23 cellular contexts compared by ENCODE assay signal in the genomic region with DNA sequence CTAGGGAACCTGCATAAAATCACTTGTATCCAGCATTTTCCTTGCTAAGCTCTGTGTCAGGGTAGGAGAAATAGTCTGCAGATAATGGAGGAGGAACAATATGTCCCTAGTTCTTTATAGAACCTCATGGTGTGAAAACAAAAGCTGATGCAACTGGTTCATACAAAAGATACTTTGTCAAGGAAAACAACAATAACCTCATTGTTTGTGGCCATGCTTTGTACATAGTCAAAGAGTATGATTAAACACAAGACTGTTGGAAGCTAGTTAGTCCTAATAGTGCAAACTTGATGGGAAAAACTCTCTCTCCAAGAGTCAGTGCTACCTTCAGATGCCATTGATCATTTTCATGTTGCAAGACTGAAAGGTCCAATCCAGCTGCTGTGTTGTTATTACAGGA. TPM values are rescaled to one million over a fixed set of nuclear protein-coding genes. Genes with fewer than 3 reads are reported as not detected.
A peak's percentile ranks its signal among the peaks of the same experiment; 100 is the strongest.
DNase-seq lines count a peak whose midpoint lies in the region; ATAC-seq and TF ChIP-seq lines count a peak whose summit lies in the region.
"Had no signal": no experiment of that assay in that cellular context is flagged by ENCODE, and none has a peak within 500 bp of the region (broad histone marks: within the 10 kb centered on the region; RNA-seq: fewer than 3 reads in every experiment).

No MANE protein-coding gene starts in this region.

- H3K27me3 Mint-ChIP-seq in MCF 10A (ENCODE audit: insufficient read depth, unreplicated experiment) (no peaks in the 10 kb centered on the region), HFFc6 (ENCODE audit: insufficient read depth) (no peaks in the 10 kb centered on the region; the same call in 1 of the 2 replicates)
- no peaks in the 10 kb centered on the region for H3K27me3 Mint-ChIP-seq in natural killer cell treated with Interleukin-12 subunit alpha and Interleukin-12 subunit beta and Interleukin-15 and Interleukin-18, amount 100 ng/mL, for 72 hours

- DNase-seq in breast epithelium (ENCODE audit: low spot score in 2 of 2) (peak in 1 of 2 donors; percentile 10), MCF 10A (ENCODE audit: unreplicated experiment) (no peak), CD1c-positive myeloid dendritic cell (ENCODE audit: extremely low spot score) (no peak), RPMI8226 (no peak), HFFc6 (no peak)
- DNase-seq in natural killer cell treated with Interleukin-12 subunit alpha and Interleukin-12 subunit beta and Interleukin-15 and Interleukin-18, amount 100 ng/mL, for 72 hours (ENCODE audit: low spot score) = no peak
- DNase-seq in stimulated activated CD4-positive, alpha-beta T cell treated with anti-CD3 and anti-CD28 coated beads, Interleukin-4, amount 100 ng/mL, for 24 hours = no peak
- DNase-seq: activated CD4-positive, alpha-beta T cell treated with anti-CD3 and anti-CD28 coated beads for 4 hours; activated CD8-positive, alpha-beta memory T cell treated with anti-CD3 and anti-CD28 coated beads, Interleukin-2, amount 50 U/mL, for 4 hours; activated effector memory CD4-positive, alpha-beta T cell treated with anti-CD3 and anti-CD28 coated beads, Interleukin-2, amount 50 U/mL, for 16 hours; amniotic stem cell; central memory CD4-positive, alpha-beta T cell; effector memory CD4-positive, alpha-beta T cell; H9; IMR-90; left ventricle myocardium superior; MG63; NCI-H1694; Peyer's patch; stimulated activated naive B cell treated with anti-CD40 and anti-IgM and Interleukin-4, amounts not matched to agents 10 μg/mL and 1 μg/mL and 100 μg/mL, for 72 hours had no signal

- CTCF ChIA-PET in MCF 10A (lab: Yijun Ruan, JAX) = interaction anchor here (0.7 to 1.9 kb wide), 6 partner anchors 10 to 104 kb away, joined by 3 to 8 read pairs (median 4); no protein-coding TSS in a partner anchor

- TF ChIP-seq POLR2A in breast epithelium (IDR thresholded peaks at IDR 0.05) = no peak

- BruUV-seq in MCF 10A (replicated peaks; lab: Mats Ljungman, UMichigan) = no TSS peak

- H3K4me1 ChIP-seq in breast epithelium = no peaks in the 10 kb centered on the region
- H3K4me1 ChIP-seq: Peyer's patch had no signal

- peak in 1 of 2 donors; percentile 5 for ATAC-seq in natural killer cell treated with Interleukin-12 subunit alpha and Interleukin-12 subunit beta and Interleukin-15 and Interleukin-18, amount 100 ng/mL, for 72 hours
- ATAC-seq: left ventricle myocardium superior; stimulated activated naive B cell treated with anti-CD40 and anti-IgM and Interleukin-4, amounts not matched to agents 10 μg/mL and 1 μg/mL and 100 μg/mL, for 72 hours had no signal

- no peaks in the 10 kb centered on the region for H3K4me1 Mint-ChIP-seq in MCF 10A (ENCODE audit: insufficient read depth, unreplicated experiment)
- H3K4me1 Mint-ChIP-seq in natural killer cell treated with Interleukin-12 subunit alpha and Interleukin-12 subunit beta and Interleukin-15 and Interleukin-18, amount 100 ng/mL, for 72 hours (ENCODE audit: low read depth in 2 of 2) = peaks cover 26 to 48% of the 10 kb centered on the region in 2 donors
- no peaks in the 10 kb centered on the region for H3K4me1 Mint-ChIP-seq in HFFc6 (ENCODE audit: low read depth)
- H3K4me1 Mint-ChIP-seq: stimulated activated naive B cell treated with anti-CD40 and anti-IgM and Interleukin-4, amounts not matched to agents 10 μg/mL and 1 μg/mL and 100 μg/mL, for 72 hours had no signal

- intact Hi-C loops in breast epithelium (cut with DNase I; ENCODE audit: low total_unique reads) = no loop called here
- intact Hi-C loops in MCF 10A (cut with micrococcal nuclease) = no loop called here

- H3K4me3 Mint-ChIP-seq in MCF 10A (ENCODE audit: unreplicated experiment) = no peak overlapping the region
- peak overlapping the region; percentile 76 for H3K4me3 Mint-ChIP-seq in natural killer cell treated with Interleukin-12 subunit alpha and Interleukin-12 subunit beta and Interleukin-15 and Interleukin-18, amount 100 ng/mL, for 72 hours
- H3K4me3 Mint-ChIP-seq in HFFc6 = no peak overlapping the region
- H3K4me3 Mint-ChIP-seq: H9; stimulated activated naive B cell treated with anti-CD40 and anti-IgM and Interleukin-4, amounts not matched to agents 10 μg/mL and 1 μg/mL and 100 μg/mL, for 72 hours had no signal

- no peaks in the 10 kb centered on the region for H3K27me3 ChIP-seq in breast epithelium
- H3K27me3 ChIP-seq: MG63, Peyer's patch, right atrium auricular region had no signal

- H3K36me3 Mint-ChIP-seq in MCF 10A (ENCODE audit: insufficient read depth, unreplicated experiment) (no peaks in the 10 kb centered on the region), HFFc6 (ENCODE audit: low read depth) (peaks cover 25% of the 10 kb centered on the region)
- H3K36me3 Mint-ChIP-seq in natural killer cell treated with Interleukin-12 subunit alpha and Interleukin-12 subunit beta and Interleukin-15 and Interleukin-18, amount 100 ng/mL, for 72 hours = peaks cover 25% of the 10 kb centered on the region

- peaks cover 22 to 26% of the 10 kb centered on the region in 2 donors for H3K9me3 ChIP-seq in breast epithelium
- H3K9me3 ChIP-seq: MG63 had no signal

- POLR2A ChIA-PET in MCF 10A (lab: Yijun Ruan, JAX) = interaction anchor here (0.6 kb wide), 1 partner anchor 490 kb away, joined by 4 read pairs; no protein-coding TSS in a partner anchor

- TF ChIP-seq CTCF in breast epithelium (IDR thresholded peaks at IDR 0.05) (no peak), MCF 10A (IDR thresholded peaks at IDR 0.05; ENCODE audit: unreplicated experiment) (no peak), HFFc6 (IDR thresholded peaks at IDR 0.05) (no peak)

- peak overlapping the region; percentile 88 to 91 for H3K27ac ChIP-seq in breast epithelium
- H3K27ac ChIP-seq in cingulate gyrus (ENCODE audit: low read depth, low read length) = peak overlapping the region; percentile 99
- H3K27ac ChIP-seq: Peyer's patch had no signal

- peaks cover 16% of the 10 kb centered on the region for H3K9me3 Mint-ChIP-seq in MCF 10A (ENCODE audit: unreplicated experiment)
- peaks cover 13% of the 10 kb centered on the region for H3K9me3 Mint-ChIP-seq in natural killer cell treated with Interleukin-12 subunit alpha and Interleukin-12 subunit beta and Interleukin-15 and Interleukin-18, amount 100 ng/mL, for 72 hours
- H3K9me3 Mint-ChIP-seq in HFFc6 = peaks cover 32% of the 10 kb centered on the region

- H3K36me3 ChIP-seq in breast epithelium = no peaks in the 10 kb centered on the region
- H3K36me3 ChIP-seq: MG63 had no signal

- H3K27ac Mint-ChIP-seq in MCF 10A (ENCODE audit: low read depth, unreplicated experiment) (no peak overlapping the region), HFFc6 (no peak overlapping the region)
- peak overlapping the region; percentile 90 to 95 for H3K27ac Mint-ChIP-seq in natural killer cell treated with Interleukin-12 subunit alpha and Interleukin-12 subunit beta and Interleukin-15 and Interleukin-18, amount 100 ng/mL, for 72 hours
- H3K27ac Mint-ChIP-seq: stimulated activated naive B cell treated with anti-CD40 and anti-IgM and Interleukin-4, amounts not matched to agents 10 μg/mL and 1 μg/mL and 100 μg/mL, for 72 hours had no signal

- H3K4me3 ChIP-seq in breast epithelium = no peak overlapping the region
- H3K4me3 ChIP-seq: MG63, Peyer's patch, right atrium auricular region had no signal

RNA-seq across cellular contexts. Expression of gene PLAAT2, which starts 20.1 kb away (rescaled TPM):
- total RNA-seq in breast epithelium = 1 to 10 TPM; 1.1 to 2.6 (median 2.0) TPM
- 0.58 TPM in 1 of 2 replicates, not detected in the other for total RNA-seq in MCF 10A (2022)
- 1 to 10 TPM in 1 of 2 donors, not detected in 1; 1.4 TPM for total RNA-seq in natural killer cell treated with Interleukin-12 subunit alpha and Interleukin-12 subunit beta and Interleukin-15 and Interleukin-18, amount 100 ng/mL, for 72 hours
- not detected for total RNA-seq in HFFc6 (2021; fragmentation: NEBNext Ultra II Directional; extraction: Animal tissue kit (Norgen Biotek cat#: 25700))
- total RNA-seq: IMR-90, left ventricle myocardium superior, right atrium auricular region, urinary bladder had no signal

RNA-seq across cellular contexts. Expression of gene PLAAT3, which starts 30.9 kb away (rescaled TPM):
- 100 to 1,000 TPM; 128 to 527 (median 204) TPM for total RNA-seq in breast epithelium
- 3.6 and 3.9 TPM in 2 replicates for total RNA-seq in MCF 10A (2022)
- 10 to 100 TPM; 16.8 to 60.0 TPM for total RNA-seq in natural killer cell treated with Interleukin-12 subunit alpha and Interleukin-12 subunit beta and Interleukin-15 and Interleukin-18, amount 100 ng/mL, for 72 hours
- 10 to 100 TPM in 1 of 6 experiments, 1 to 10 TPM in 5; 8.0 to 11.2 (median 8.6) TPM for total RNA-seq in HFFc6 (2021; fragmentation: NEBNext Ultra II Directional; extraction: Animal tissue kit (Norgen Biotek cat#: 25700))

RNA-seq across cellular contexts. Expression of gene PLAAT4, which starts 46.7 kb away (rescaled TPM):
- 10 to 100 TPM; 13.9 to 100.0 (median 95.3) TPM for total RNA-seq in breast epithelium
- total RNA-seq in MCF 10A (2022) = 0.69 and 0.96 TPM in 2 replicates
- 100 to 1,000 TPM in 1 of 2 donors, 10 to 100 TPM in 1; 42.5 to 193 TPM for total RNA-seq in natural killer cell treated with Interleukin-12 subunit alpha and Interleukin-12 subunit beta and Interleukin-15 and Interleukin-18, amount 100 ng/mL, for 72 hours
- 1 to 10 TPM in 1 of 6 experiments, under 1 TPM in 4, not detected in 1; 0.43 to 1.9 (median 0.82) TPM for total RNA-seq in HFFc6 (2021; fragmentation: NEBNext Ultra II Directional; extraction: Animal tissue kit (Norgen Biotek cat#: 25700))

Comparison
In these comparisons a context has a peak if more than half of its experiments do, and no peak if none do; other contexts are left out.
1. H3K27ac Mint-ChIP-seq: peak in natural killer cell treated with Interleukin-12 subunit alpha and Interleukin-12 subunit beta and Interleukin-15 and Interleukin-18, amount 100 ng/mL, for 72 hours (2 of 2); none in MCF 10A (single experiment) and HFFc6 (single experiment).